Comparison of ENCODE assay signal across 1 cellular context in the genomic region with DNA sequence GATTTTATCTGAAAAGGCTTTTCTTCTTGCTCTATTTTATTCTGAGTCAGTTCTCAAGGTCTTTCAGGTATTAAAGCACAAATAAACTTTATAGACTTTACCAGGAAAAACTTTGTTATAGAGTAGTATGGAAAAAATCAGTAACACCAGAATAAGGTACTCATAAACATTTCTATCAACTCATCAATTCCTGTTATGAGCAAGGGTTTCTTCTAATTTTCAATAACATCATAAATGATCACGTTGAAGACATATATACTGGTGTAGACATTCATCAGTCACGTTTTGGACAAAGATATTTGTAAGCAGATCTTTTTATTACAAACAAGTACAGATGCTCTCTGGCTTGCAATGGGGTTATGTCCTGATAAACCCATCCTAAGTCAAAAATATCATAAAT.
TF ChIP-seq lines count a peak whose summit lies in the region.

No MANE protein-coding gene starts in this region.

TF ChIP-seq in A549, 52 proteins besides CTCF, POLR2A, EP300 and RAD21 (continued from another document):
- TF ChIP-seq, protein P1, sequence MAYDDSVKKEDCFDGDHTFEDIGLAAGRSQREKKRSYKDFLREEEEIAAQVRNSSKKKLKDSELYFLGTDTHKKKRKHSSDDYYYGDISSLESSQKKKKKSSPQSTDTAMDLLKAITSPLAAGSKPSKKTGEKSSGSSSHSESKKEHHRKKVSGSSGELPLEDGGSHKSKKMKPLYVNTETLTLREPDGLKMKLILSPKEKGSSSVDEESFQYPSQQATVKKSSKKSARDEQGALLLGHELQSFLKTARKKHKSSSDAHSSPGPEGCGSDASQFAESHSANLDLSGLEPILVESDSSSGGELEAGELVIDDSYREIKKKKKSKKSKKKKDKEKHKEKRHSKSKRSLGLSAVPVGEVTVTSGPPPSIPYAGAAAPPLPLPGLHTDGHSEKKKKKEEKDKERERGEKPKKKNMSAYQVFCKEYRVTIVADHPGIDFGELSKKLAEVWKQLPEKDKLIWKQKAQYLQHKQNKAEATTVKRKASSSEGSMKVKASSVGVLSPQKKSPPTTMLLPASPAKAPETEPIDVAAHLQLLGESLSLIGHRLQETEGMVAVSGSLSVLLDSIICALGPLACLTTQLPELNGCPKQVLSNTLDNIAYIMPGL (CRISPR knock-in tag; IDR thresholded peaks at IDR 0.05; ENCODE audit: borderline replicate concordance) = no peak
- TF ChIP-seq, protein P2, sequence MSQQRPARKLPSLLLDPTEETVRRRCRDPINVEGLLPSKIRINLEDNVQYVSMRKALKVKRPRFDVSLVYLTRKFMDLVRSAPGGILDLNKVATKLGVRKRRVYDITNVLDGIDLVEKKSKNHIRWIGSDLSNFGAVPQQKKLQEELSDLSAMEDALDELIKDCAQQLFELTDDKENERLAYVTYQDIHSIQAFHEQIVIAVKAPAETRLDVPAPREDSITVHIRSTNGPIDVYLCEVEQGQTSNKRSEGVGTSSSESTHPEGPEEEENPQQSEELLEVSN (IDR thresholded peaks at IDR 0.05; ENCODE audit: borderline replicate concordance, low read depth) = no peak
- TF ChIP-seq NR3C1 (IDR thresholded peaks at IDR 0.05) (no peak), NPAS2 (CRISPR knock-in tag; IDR thresholded peaks at IDR 0.05; ENCODE audit: borderline replicate concordance) (no peak), POLR2AphosphoS2 (conservative IDR thresholded peaks at IDR 0.05; ENCODE audit: low read length) (no peak), HDAC2 (IDR thresholded peaks at IDR 0.05) (no peak), GATA3 (IDR thresholded peaks at IDR 0.05; ENCODE audit: borderline replicate concordance) (no peak), RARB (CRISPR knock-in tag; IDR thresholded peaks at IDR 0.05) (no peak), JUNB (IDR thresholded peaks at IDR 0.05) (no peak), TP53 (CRISPR knock-in tag; IDR thresholded peaks at IDR 0.05) (no peak)
- TF ChIP-seq, protein P3, sequence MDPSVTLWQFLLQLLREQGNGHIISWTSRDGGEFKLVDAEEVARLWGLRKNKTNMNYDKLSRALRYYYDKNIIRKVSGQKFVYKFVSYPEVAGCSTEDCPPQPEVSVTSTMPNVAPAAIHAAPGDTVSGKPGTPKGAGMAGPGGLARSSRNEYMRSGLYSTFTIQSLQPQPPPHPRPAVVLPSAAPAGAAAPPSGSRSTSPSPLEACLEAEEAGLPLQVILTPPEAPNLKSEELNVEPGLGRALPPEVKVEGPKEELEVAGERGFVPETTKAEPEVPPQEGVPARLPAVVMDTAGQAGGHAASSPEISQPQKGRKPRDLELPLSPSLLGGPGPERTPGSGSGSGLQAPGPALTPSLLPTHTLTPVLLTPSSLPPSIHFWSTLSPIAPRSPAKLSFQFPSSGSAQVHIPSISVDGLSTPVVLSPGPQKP (IDR thresholded peaks at IDR 0.05; ENCODE audit: low read depth, low read length) = no peak
